In the genomic region with DNA sequence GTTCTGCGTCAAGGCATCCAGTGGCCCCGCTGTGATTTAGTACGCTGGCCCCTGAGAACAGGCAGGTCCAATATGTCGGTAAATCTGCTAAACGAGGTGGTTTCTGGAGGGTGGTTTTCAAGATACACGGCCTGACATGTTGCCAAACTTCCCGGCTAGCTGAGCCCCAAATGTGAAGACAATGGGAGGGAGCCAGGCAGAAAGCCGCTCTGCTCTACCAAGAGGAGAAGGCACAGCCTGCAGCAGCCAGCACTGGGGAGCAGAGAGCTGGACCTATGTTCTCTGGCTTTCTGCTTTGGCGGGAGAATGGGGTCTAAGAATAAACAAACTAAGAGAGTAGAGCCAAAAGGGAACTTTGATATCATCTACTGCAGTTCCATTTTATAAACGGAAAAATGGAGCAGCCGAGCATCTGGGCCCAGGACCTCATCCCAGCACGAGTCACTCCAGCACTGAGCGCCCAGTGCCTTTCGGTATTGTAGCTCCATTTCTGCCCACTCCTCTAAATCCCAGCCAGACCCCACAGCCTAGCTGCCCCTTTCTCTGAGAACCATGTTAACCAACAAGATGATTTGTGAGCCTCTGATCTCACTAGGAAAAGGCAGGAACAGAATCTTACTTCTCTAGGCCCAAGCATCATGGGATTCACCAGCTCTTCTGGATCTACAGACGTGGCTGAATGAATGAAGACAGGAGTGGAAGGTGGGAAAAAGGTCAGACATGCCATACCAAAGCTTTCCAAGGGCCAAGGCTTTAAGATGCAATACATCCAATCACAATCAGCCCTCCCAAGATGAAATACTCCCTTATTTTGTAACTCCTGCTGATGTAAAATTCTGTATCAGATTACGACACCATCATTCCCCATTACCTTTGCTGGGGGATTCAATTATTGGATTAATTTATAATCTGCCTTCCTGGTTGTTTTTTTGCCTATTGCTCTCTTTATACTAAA, we compare ENCODE assay signal across 12 cellular contexts.
DNase-seq lines count a peak whose midpoint lies in the region; FAIRE-seq and TF ChIP-seq lines count a peak whose summit lies in the region.
"Had no signal": no experiment of that assay in that cellular context is flagged by ENCODE, and none has a peak within 500 bp of the region (broad histone marks: within the 10 kb centered on the region; RNA-seq: fewer than 3 reads in every experiment).

No MANE protein-coding gene starts in this region.

- peak overlapping the region; percentile 29 for H3K27ac ChIP-seq in HUES48 (ENCODE audit: low read depth, low read length)
- H3K27ac ChIP-seq in dorsolateral prefrontal cortex, result peak overlapping the region in 57 of 59 donors; percentile 41 to 96 (median 86)
- H3K27ac ChIP-seq in keratinocyte (ENCODE audit: control insufficient read depth, insufficient read depth, low read length), result no peak overlapping the region
- peak overlapping the region; percentile 57 for H3K27ac ChIP-seq in smooth muscle cell (ENCODE audit: low read depth)
- H3K27ac ChIP-seq in MM.1S (ENCODE audit: low read length), result no peak overlapping the region

- TF ChIP-seq CTCF in dorsolateral prefrontal cortex (IDR thresholded peaks at IDR 0.05 in 54 of 56, conservative IDR thresholded peaks at IDR 0.05 in 2 of 56; ENCODE audit: low read depth in 1 of 56, partially characterized antibody in 56 of 56) (no peak), keratinocyte (optimal IDR thresholded peaks at IDR 0.05 in 1 of 3, IDR thresholded peaks at IDR 0.05 in 1 of 3, conservative IDR thresholded peaks at IDR 0.05 in 1 of 3; ENCODE audit: extremely low read depth in 1 of 3, insufficient read depth in 2 of 3, low read length in 3 of 3) (no peak), smooth muscle cell (IDR thresholded peaks at IDR 0.05; ENCODE audit: borderline replicate concordance, insufficient read depth, poor library complexity, severe bottlenecking) (no peak), MM.1S (IDR thresholded peaks at IDR 0.05; ENCODE audit: low read length) (no peak)

- DNase-seq in dorsolateral prefrontal cortex (peak in 1 of 10 donors; percentile 58), keratinocyte (ENCODE audit: low read depth, low spot score) (no peak), smooth muscle cell (lab: John Stamatoyannopoulos, UW; ENCODE audit: unreplicated experiment) (no peak), MM.1S (no peak)
- DNase-seq in stimulated activated CD4-positive, alpha-beta T cell treated with anti-CD3 and anti-CD28 coated beads, Interleukin-4, amount 100 ng/mL, for 24 hours, result no peak
- no peak for DNase-seq in central memory CD4-positive, alpha-beta T cell
- no peak for DNase-seq in activated CD4-positive, CD25-positive, alpha-beta regulatory T cell treated with anti-CD3 and anti-CD28 coated beads, Interleukin-2, amount 50 U/mL, for 72 hours
- DNase-seq: activated B cell treated with CpG ODN at 0.5 μM for 24 hours; CD4-positive, alpha-beta memory T cell; NCI-H187 treated with DMSO at 0.1 percent for 48 hours; stimulated activated naive CD8-positive, alpha-beta T cell treated with anti-CD3 and anti-CD28 coated beads, Interleukin-15, amount 100 ng/mL, for 72 hours had no signal

- WGBS in smooth muscle cell (ENCODE audit: low lambda C conversion rate), result 71% methylated on average over 16 of the region's 16 CpGs

- H3K4me3 ChIP-seq in HUES48 (ENCODE audit: low read depth, low read length) (no peak overlapping the region), dorsolateral prefrontal cortex (peak overlapping the region in 5 of 59 donors; percentile 2 to 22 (median 13)), keratinocyte (ENCODE audit: control insufficient read depth in 2 of 3, extremely low read depth in 1 of 3, insufficient read depth in 2 of 3, low read depth in 1 of 3, low read length in 3 of 3) (no peak overlapping the region), smooth muscle cell (no peak overlapping the region), MM.1S (ENCODE audit: low read length) (no peak overlapping the region)

- no peaks in the 10 kb centered on the region for H3K9me3 ChIP-seq in HUES48 (ENCODE audit: control insufficient read depth, insufficient read depth, low read length)
- no peaks in the 10 kb centered on the region for H3K9me3 ChIP-seq in keratinocyte (ENCODE audit: control insufficient read depth, low read depth, low read length)
- no peaks in the 10 kb centered on the region for H3K9me3 ChIP-seq in smooth muscle cell (replicated peaks; ENCODE audit: low read depth)
- no peaks in the 10 kb centered on the region for H3K9me3 ChIP-seq in MM.1S (replicated peaks; ENCODE audit: insufficient read depth, low read length)

- H3K9ac ChIP-seq in HUES48 (ENCODE audit: low read depth, low read length) (no peak overlapping the region), keratinocyte (ENCODE audit: control insufficient read depth, extremely low read depth, insufficient read depth, low read length) (no peak overlapping the region), smooth muscle cell (ENCODE audit: low read depth) (no peak overlapping the region), MM.1S (ENCODE audit: low read length) (no peak overlapping the region)

- H3K36me3 ChIP-seq in HUES48 (ENCODE audit: control insufficient read depth, insufficient read depth, low read length) (no peaks in the 10 kb centered on the region), keratinocyte (ENCODE audit: control insufficient read depth in 2 of 2, extremely low read depth in 1 of 2, insufficient read depth in 2 of 2, low read length in 2 of 2) (no peaks in the 10 kb centered on the region), smooth muscle cell (ENCODE audit: low read depth) (no peaks in the 10 kb centered on the region), MM.1S (replicated peaks; ENCODE audit: insufficient read depth, low read length) (no peaks in the 10 kb centered on the region)

- H3K4me1 ChIP-seq in HUES48 (ENCODE audit: control insufficient read depth, insufficient read depth, low read length) (peaks cover 77% of the 10 kb centered on the region), keratinocyte (ENCODE audit: control insufficient read depth, extremely low read depth, insufficient read depth, low read length) (peaks cover 57% of the 10 kb centered on the region), smooth muscle cell (ENCODE audit: low read depth) (peaks cover 64% of the 10 kb centered on the region), MM.1S (ENCODE audit: low read length) (no peaks in the 10 kb centered on the region)

- peak overlapping the region; percentile 79 for H3K4me2 ChIP-seq in keratinocyte (ENCODE audit: control insufficient read depth, extremely low read depth, insufficient read depth, low read depth, low read length)
- peak overlapping the region; percentile 67 for H3K4me2 ChIP-seq in smooth muscle cell
- no peak overlapping the region for H3K4me2 ChIP-seq in MM.1S (ENCODE audit: low read depth, low read length)

- peak; percentile 55 for FAIRE-seq in keratinocyte (lab: Jason Lieb, UNC)

- peaks cover 3% of the 10 kb centered on the region for H3K9me1 ChIP-seq in keratinocyte (ENCODE audit: control insufficient read depth, extremely low read depth, insufficient read depth, low read length)

- intact Hi-C loops in dorsolateral prefrontal cortex (cut with DNase I), result loop anchor here in 1 of 2 donors (10.0 kb wide), 1 partner anchor 80 kb away; a partner anchor contains a TSS

- dilution Hi-C loops in keratinocyte (cut with MboI; ENCODE audit: extremely low pct_ligation_motif_present, low sequenced_read_pairs), result no loop called here

- H4K20me1 ChIP-seq in keratinocyte (ENCODE audit: control insufficient read depth, extremely low read depth, insufficient read depth, low read length), result no peaks in the 10 kb centered on the region
- peaks cover 99% of the 10 kb centered on the region for H4K20me1 ChIP-seq in smooth muscle cell (ENCODE audit: low read depth)
- H4K20me1 ChIP-seq in MM.1S (ENCODE audit: insufficient read depth, low read length), result 0 out of 2 replicates have a peak, but pooled peaks cover 3% of the 10 kb centered on the region

- H3F3A ChIP-seq in smooth muscle cell (ENCODE audit: low read depth) (peaks cover 15% of the 10 kb centered on the region), MM.1S (ENCODE audit: insufficient read depth, low read length) (no peaks in the 10 kb centered on the region)

- H3K9me2 ChIP-seq in MM.1S (replicated peaks; ENCODE audit: insufficient read depth, low read length), result no peaks in the 10 kb centered on the region

- H3K27me3 ChIP-seq in HUES48 (ENCODE audit: control insufficient read depth, insufficient read depth, low read length) (no peaks in the 10 kb centered on the region), dorsolateral prefrontal cortex (no peaks in the 10 kb centered on the region), keratinocyte (ENCODE audit: control insufficient read depth, extremely low read depth, insufficient read depth, low read length) (no peaks in the 10 kb centered on the region), smooth muscle cell (ENCODE audit: low read depth) (no peaks in the 10 kb centered on the region), MM.1S (replicated peaks; ENCODE audit: insufficient read depth, low read length) (no peaks in the 10 kb centered on the region)

- H3K79me2 ChIP-seq in keratinocyte (ENCODE audit: control insufficient read depth, insufficient read depth, low read length), result peaks cover 12% of the 10 kb centered on the region
- H3K79me2 ChIP-seq in smooth muscle cell (ENCODE audit: low read depth), result peaks cover 55% of the 10 kb centered on the region
- peaks cover 54% of the 10 kb centered on the region for H3K79me2 ChIP-seq in MM.1S (ENCODE audit: low read length)

- H2AFZ ChIP-seq in keratinocyte (ENCODE audit: control insufficient read depth, low read length) (no peak overlapping the region), smooth muscle cell (ENCODE audit: low read depth) (no peak overlapping the region), MM.1S (ENCODE audit: low read length) (no peak overlapping the region)

Comparison
In these comparisons a context has a peak if more than half of its experiments do, and no peak if none do; other contexts are left out.
1. H3K27ac ChIP-seq: peak in HUES48 (single experiment), dorsolateral prefrontal cortex (57 of 59) and smooth muscle cell (single experiment); none in keratinocyte (single experiment) and MM.1S (single experiment).